In the genomic region with DNA sequence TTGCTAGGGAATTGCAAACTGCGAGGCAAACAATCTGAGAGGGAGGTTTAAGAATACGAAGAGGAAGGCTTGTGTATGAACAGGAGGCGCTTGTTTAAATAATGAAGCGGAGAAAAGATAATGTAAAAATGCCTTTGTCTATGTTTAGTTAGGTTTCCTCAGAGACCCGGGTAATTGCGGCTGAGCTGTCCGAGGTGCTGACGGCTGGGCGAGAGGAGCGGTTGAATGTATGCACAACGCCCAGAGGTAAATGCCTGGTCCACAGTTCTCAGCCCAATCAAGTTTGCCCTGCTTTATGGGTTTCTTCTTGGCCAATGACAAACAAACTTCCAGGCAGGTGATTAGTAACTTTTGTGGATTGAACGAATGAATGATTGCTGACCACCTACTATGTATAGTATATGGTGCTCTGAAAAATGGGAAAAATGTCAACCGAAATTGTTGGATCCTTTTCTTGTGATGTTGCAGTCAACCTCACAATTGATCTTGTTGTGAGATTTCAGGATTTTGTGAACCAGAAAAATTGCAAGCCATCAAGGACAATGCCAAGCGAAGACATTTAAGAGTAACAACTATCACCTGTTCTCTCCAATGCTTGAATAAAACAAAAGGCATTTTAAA, we compare ENCODE assay signal across 8 cellular contexts. TPM values are rescaled to one million over a fixed set of nuclear protein-coding genes. Genes with fewer than 3 reads are reported as not detected.
DNase-seq lines count a peak whose midpoint lies in the region; ATAC-seq and TF ChIP-seq lines count a peak whose summit lies in the region.

No MANE protein-coding gene starts in this region.

- H3K4me1 ChIP-seq in hepatocyte (ENCODE audit: insufficient read depth) (no peaks in the 10 kb centered on the region), stomach (no peaks in the 10 kb centered on the region)

- no peaks in the 10 kb centered on the region for H3K4me1 Mint-ChIP-seq in activated T-cell treated with anti-CD3 and anti-CD28 coated beads, Interleukin-2, amount 50 U/mL, for 72 hours (ENCODE audit: low read depth)

- H3K9me2 ChIP-seq in hepatocyte (replicated peaks; ENCODE audit: insufficient read depth) = no peaks in the 10 kb centered on the region

- H3K4me3 Mint-ChIP-seq in activated T-cell treated with anti-CD3 and anti-CD28 coated beads, Interleukin-2, amount 50 U/mL, for 72 hours = no peak overlapping the region

- peaks cover 56% of the 10 kb centered on the region for H3K27me3 Mint-ChIP-seq in activated T-cell treated with anti-CD3 and anti-CD28 coated beads, Interleukin-2, amount 50 U/mL, for 72 hours (ENCODE audit: low read depth)

- no peaks in the 10 kb centered on the region for H4K20me1 ChIP-seq in hepatocyte (ENCODE audit: insufficient read depth, poor library complexity, severe bottlenecking)

- intact Hi-C loops in stomach (cut with DNase I; ENCODE audit: low total_unique reads) = no loop called here

- H3K27ac Mint-ChIP-seq in activated T-cell treated with anti-CD3 and anti-CD28 coated beads, Interleukin-2, amount 50 U/mL, for 72 hours = no peak overlapping the region

- H3K9me3 ChIP-seq in hepatocyte (ENCODE audit: low read depth) (no peaks in the 10 kb centered on the region), stomach (no peaks in the 10 kb centered on the region)

- TF ChIP-seq EP300 in stomach (IDR thresholded peaks at IDR 0.05) = no peak

- no peak overlapping the region for H3K4me2 ChIP-seq in hepatocyte

- H3K36me3 Mint-ChIP-seq in activated T-cell treated with anti-CD3 and anti-CD28 coated beads, Interleukin-2, amount 50 U/mL, for 72 hours (ENCODE audit: insufficient read depth in 2 of 2) = no peaks in the 10 kb centered on the region

- H3K27ac ChIP-seq in hepatocyte (no peak overlapping the region), stomach (no peak overlapping the region)

- H3K4me3 ChIP-seq in hepatocyte (no peak overlapping the region), stomach (no peak overlapping the region)

- no peak overlapping the region for H2AFZ ChIP-seq in hepatocyte

- no peak for TF ChIP-seq CTCF in hepatocyte (IDR thresholded peaks at IDR 0.05; ENCODE audit: poor library complexity)
- TF ChIP-seq CTCF in stomach (IDR thresholded peaks at IDR 0.05) = no peak
- no peak for TF ChIP-seq CTCF in omental fat pad (IDR thresholded peaks at IDR 0.05)

- H3K9me3 Mint-ChIP-seq in activated T-cell treated with anti-CD3 and anti-CD28 coated beads, Interleukin-2, amount 50 U/mL, for 72 hours = no peaks in the 10 kb centered on the region

- H3K27me3 ChIP-seq in hepatocyte (peaks cover 11% of the 10 kb centered on the region), stomach (peaks cover 0 to 85% (median 7%) of the 10 kb centered on the region in 3 donors)

- DNase-seq in Caki2 (ENCODE audit: low read depth) (peak; percentile 41), LoVo (ENCODE audit: low spot score) (peak; percentile 44), hepatocyte (ENCODE audit: low spot score) (peak; percentile 78), stomach (peak; percentile 28), omental fat pad (ENCODE audit: low spot score) (no peak)
- DNase-seq in activated T-cell treated with anti-CD3 and anti-CD28 coated beads, Interleukin-2, amount 50 U/mL, for 72 hours = peak; percentile 22 to 33

- in situ Hi-C loops in Caki2 (cut with HindIII; ENCODE audit: low pct_unique_long_range_greater_than_20kb, low sequenced_read_pairs) = no loop called here

- 14% methylated on average over 14 of the region's 14 CpGs for WGBS in hepatocyte (ENCODE audit: low lambda C conversion rate, missing lambda C conversion rate)
- 11 to 14% (median 12%) methylated on average over 14 of the region's 14 CpGs for WGBS in stomach, 5 donors

- TF ChIP-seq POLR2A in stomach (IDR thresholded peaks at IDR 0.05) = no peak

- no peaks in the 10 kb centered on the region for H3K79me2 ChIP-seq in hepatocyte

- H3K36me3 ChIP-seq in hepatocyte (replicated peaks; ENCODE audit: insufficient read depth, low read depth) (no peaks in the 10 kb centered on the region), stomach (no peaks in the 10 kb centered on the region)

- no peak for ATAC-seq in activated T-cell treated with anti-CD3 and anti-CD28 coated beads, Interleukin-2, amount 50 U/mL, for 72 hours (replicated peaks in 1 of 2)
- ATAC-seq in GM18517 (IDR thresholded peaks at IDR 0.05; ENCODE audit: unreplicated experiment) (no peak), omental fat pad (ENCODE audit: low FRiP score) (no peak), HG03175 (IDR thresholded peaks at IDR 0.05; ENCODE audit: unreplicated experiment) (no peak)

RNA-seq across cellular contexts. Expression of a gene that starts 38.3 kb away (rescaled TPM):
- not detected in 2 replicates for total RNA-seq in Caki2 (2014; rRNA removed; shearing (Covaris generic); ENCODE audit: low replicate concordance)
- total RNA-seq in activated T-cell treated with anti-CD3 and anti-CD28 coated beads, Interleukin-2, amount 50 U/mL, for 72 hours = under 1 TPM in 1 of 2 donors, not detected in 1; 0.12 TPM
- total RNA-seq in hepatocyte (not detected in 2 replicates), stomach (not detected), omental fat pad (not detected)
- polyA plus RNA-seq in hepatocyte (not detected in 2 replicates), stomach (not detected)
